Comparison of ENCODE assay signal across 14 cellular contexts in the genomic region with DNA sequence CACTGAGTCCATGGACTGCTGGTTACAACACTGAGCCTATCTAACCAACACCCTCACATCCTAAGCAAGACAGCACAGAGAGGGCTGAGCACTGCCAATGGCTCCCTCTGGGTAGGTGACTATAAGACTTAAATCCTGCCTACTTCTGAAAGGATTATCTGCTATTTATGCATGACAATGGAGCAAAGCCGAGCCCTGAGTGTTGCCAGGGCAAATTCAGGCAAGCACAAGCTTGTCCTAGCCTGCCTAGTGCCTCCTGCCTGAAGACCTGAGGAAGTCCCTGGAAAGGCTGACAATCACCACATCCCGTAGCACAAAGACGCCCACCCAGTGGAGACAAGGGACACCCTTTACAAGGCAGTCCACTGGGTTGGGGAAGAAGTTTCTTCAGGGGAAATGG.
DNase-seq lines count a peak whose midpoint lies in the region; FAIRE-seq and TF ChIP-seq lines count a peak whose summit lies in the region.
"Had no signal": no experiment of that assay in that cellular context is flagged by ENCODE, and none has a peak within 500 bp of the region (broad histone marks: within the 10 kb centered on the region; RNA-seq: fewer than 3 reads in every experiment).

No MANE protein-coding gene starts in this region.

- in situ Hi-C loops in ACHN (cut with HindIII; ENCODE audit: low pct_ligation_motif_present, low pct_unique_long_range_greater_than_20kb, low sequenced_read_pairs): no loop called here

- DNase-seq in D721Med (ENCODE audit: insufficient read length, low spot score) (no peak), HTR-8/SVneo (ENCODE audit: insufficient read length, low spot score) (no peak), NCI-H524 treated with DMSO at 0.1 percent for 48 hours (lab: John Stamatoyannopoulos, UW) (peak; percentile 56), iPS DF 4.7 (ENCODE audit: extremely low read depth, low spot score) (peak; percentile 41), HCEC 1CT (no peak), ACHN (no peak)
- no peak for DNase-seq in stimulated activated CD4-positive, alpha-beta T cell treated with anti-CD3 and anti-CD28 coated beads, Interleukin-4, amount 100 ng/mL, for 24 hours
- DNase-seq in effector CD8-positive, alpha-beta T cell (lab: John Stamatoyannopoulos, UW): no peak
- DNase-seq: activated naive CD4-positive, alpha-beta T cell treated with anti-CD3 and anti-CD28 coated beads, Interleukin-2, amount 10 ng/mL, durations not matched to agents 7 days and 5 days; body of pancreas; Calu3; islet precursor cell; stimulated activated CD4-positive, alpha-beta T cell treated with anti-CD3 and anti-CD28 coated beads, Interleukin-12 subunit alpha, Interleukin-12 subunit beta, amount 100 ng/mL, for 4 hours had no signal

- peak; percentile 16 for TF ChIP-seq CTCF in D721Med (IDR thresholded peaks at IDR 0.05; ENCODE audit: insufficient read depth, missing control alignments)

- no peak for FAIRE-seq in D721Med (lab: Jason Lieb, UNC)
- peak; percentile 4 for FAIRE-seq in HTR-8/SVneo (lab: Jason Lieb, UNC)
- FAIRE-seq: K562 had no signal

Comparison
In these comparisons a context has a peak if more than half of its experiments do, and no peak if none do; other contexts are left out.
1. DNase-seq: peak in NCI-H524 treated with DMSO at 0.1 percent for 48 hours (single experiment) and iPS DF 4.7 (single experiment); none in D721Med (single experiment), HTR-8/SVneo (single experiment), HCEC 1CT (single experiment), stimulated activated CD4-positive, alpha-beta T cell treated with anti-CD3 and anti-CD28 coated beads, Interleukin-4, amount 100 ng/mL, for 24 hours (single experiment), effector CD8-positive, alpha-beta T cell (single experiment) and ACHN (single experiment).